Comparison of ENCODE assay signal across 8 cellular contexts in the genomic region with DNA sequence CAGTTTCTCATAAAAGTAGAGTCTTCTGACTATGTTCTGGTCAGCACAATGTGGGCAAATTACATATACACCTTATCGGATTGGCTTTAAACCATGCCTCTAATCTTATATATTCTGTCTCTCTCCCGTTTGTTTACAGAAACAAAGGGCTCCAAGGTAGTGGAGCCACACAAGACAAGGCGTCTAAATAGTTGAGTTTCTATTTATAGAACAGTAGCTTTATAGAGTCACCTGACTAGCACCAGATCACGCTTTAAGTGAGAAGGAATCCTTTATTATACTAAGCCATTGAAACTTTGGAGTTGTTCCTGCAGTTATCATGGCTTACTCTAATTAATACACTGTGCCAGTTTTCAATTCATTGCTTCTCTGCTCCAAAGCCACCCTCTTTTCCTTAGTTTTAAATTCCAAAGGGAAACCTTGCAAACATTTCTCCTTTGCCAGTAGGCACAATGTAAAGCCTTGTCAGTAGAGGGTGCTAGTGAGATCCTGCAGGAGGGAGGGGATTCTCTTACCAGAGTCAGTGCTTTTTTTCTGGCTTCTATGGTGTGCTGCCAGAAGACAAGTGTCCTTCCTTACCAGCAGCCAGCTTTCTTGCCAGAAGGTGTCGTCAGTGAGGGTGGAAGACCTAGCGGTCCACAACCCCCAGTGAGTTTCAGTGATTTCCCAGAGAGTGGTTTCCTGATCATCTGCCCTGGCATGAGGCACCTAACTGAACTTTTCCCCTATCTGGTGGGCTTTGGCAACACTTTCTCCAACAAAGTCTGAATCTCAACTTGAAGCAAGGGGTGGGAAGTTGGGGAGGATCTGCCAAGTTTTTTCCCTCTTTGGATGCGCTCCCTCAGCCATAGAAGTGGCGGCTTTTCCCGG.
DNase-seq lines count a peak whose midpoint lies in the region; ATAC-seq and TF ChIP-seq lines count a peak whose summit lies in the region.

No MANE protein-coding gene starts in this region.

- DNase-seq in heart left ventricle (peak in 2 of 5 donors; percentile 8 to 14), Right ventricle myocardium inferior (ENCODE audit: missing footprints) (no peak), HK-2 (ENCODE audit: unreplicated experiment) (peak; percentile 64), SJCRH30 (peak; percentile 57 to 74), cerebellar cortex (ENCODE audit: low spot score) (peak; percentile 73), nephron progenitor cell (peak; percentile 35), mesothelial cell of epicardium (ENCODE audit: low spot score in 2 of 2, unreplicated experiment in 2 of 2) (no peak)

- H3K9me3 ChIP-seq in heart left ventricle (peaks cover 0 to 10% (median 0%) of the 10 kb centered on the region in 12 donors), SJCRH30 (replicated peaks) (no peaks in the 10 kb centered on the region)

- H3K4me1 Mint-ChIP-seq in nephron progenitor cell (peaks cover 15% of the 10 kb centered on the region), mesothelial cell of epicardium (peaks cover 50% of the 10 kb centered on the region)

- no peak overlapping the region for H3K4me3 ChIP-seq in heart left ventricle
- no peak overlapping the region for H3K4me3 ChIP-seq in SJCRH30

- ATAC-seq in heart left ventricle (no peak), Right ventricle myocardium inferior (no peak), GM21515 (IDR thresholded peaks at IDR 0.05; ENCODE audit: unreplicated experiment) (peak; percentile 91)

- H3K36me3 ChIP-seq in heart left ventricle (no peaks in the 10 kb centered on the region), SJCRH30 (no peaks in the 10 kb centered on the region)

- H3K9me3 Mint-ChIP-seq in nephron progenitor cell (peaks cover 13% of the 10 kb centered on the region), mesothelial cell of epicardium (peaks cover 12% of the 10 kb centered on the region)

- WGBS in heart left ventricle, 4 donors: 68 to 77% (median 72%) methylated on average over 9 of the region's 9 CpGs

- no peak overlapping the region for H3K27ac Mint-ChIP-seq in nephron progenitor cell
- H3K27ac Mint-ChIP-seq in mesothelial cell of epicardium: no peak overlapping the region

- no peaks in the 10 kb centered on the region for H3K4me1 ChIP-seq in heart left ventricle
- H3K4me1 ChIP-seq in SJCRH30: no peaks in the 10 kb centered on the region

- H3K27ac ChIP-seq in heart left ventricle (no peak overlapping the region), SJCRH30 (no peak overlapping the region)

- H3K4me3 Mint-ChIP-seq in nephron progenitor cell (no peak overlapping the region), mesothelial cell of epicardium (no peak overlapping the region)

- H3K27me3 Mint-ChIP-seq in nephron progenitor cell (ENCODE audit: low read depth, poor library complexity) (no peaks in the 10 kb centered on the region), mesothelial cell of epicardium (ENCODE audit: low read depth) (no peaks in the 10 kb centered on the region)

- H3K27me3 ChIP-seq in heart left ventricle (no peaks in the 10 kb centered on the region), SJCRH30 (peaks cover 8% of the 10 kb centered on the region)

- H3K36me3 Mint-ChIP-seq in nephron progenitor cell (ENCODE audit: low read depth) (peaks cover 10% of the 10 kb centered on the region), mesothelial cell of epicardium (peaks cover 14% of the 10 kb centered on the region)

- no peak for TF ChIP-seq POLR2A in heart left ventricle (IDR thresholded peaks at IDR 0.05)

- peak in 11 of 12 donors; percentile 8 to 57 (median 24) for TF ChIP-seq CTCF in heart left ventricle (IDR thresholded peaks at IDR 0.05)
- peak; percentile 69 for TF ChIP-seq CTCF in nephron progenitor cell (IDR thresholded peaks at IDR 0.05)
- TF ChIP-seq CTCF in mesothelial cell of epicardium (IDR thresholded peaks at IDR 0.05; ENCODE audit: unreplicated experiment): no peak

- intact Hi-C loops in heart left ventricle (cut with DNase I): no loop called here
- intact Hi-C loops in Right ventricle myocardium inferior (cut with DNase I): no loop called here

Comparison
In these comparisons a context has a peak if more than half of its experiments do, and no peak if none do; other contexts are left out.
1. DNase-seq: peak in HK-2 (single experiment), SJCRH30 (2 of 2), cerebellar cortex (single experiment) and nephron progenitor cell (single experiment); none in Right ventricle myocardium inferior (single experiment) and mesothelial cell of epicardium (0 of 2).